Comparison of ENCODE assay signal across 9 cellular contexts in genomic region chr1:27332536-27333281, GRCh38. TPM values are rescaled to one million over a fixed set of nuclear protein-coding genes. Genes with fewer than 3 reads are reported as not detected.
DNase-seq lines count a peak whose midpoint lies in the region; ATAC-seq and TF ChIP-seq lines count a peak whose summit lies in the region.
"Had no signal": no experiment of that assay in that cellular context is flagged by ENCODE, and none has a peak within 500 bp of the region (broad histone marks: within the 10 kb centered on the region; RNA-seq: fewer than 3 reads in every experiment).

No MANE protein-coding gene starts in this region.

- no peak overlapping the region for H3K4me3 Mint-ChIP-seq in activated CD8-positive, alpha-beta T cell treated with anti-CD3 and anti-CD28 coated beads, Interleukin-2, amount 10 ng/mL, durations not matched to agents 7 days and 5 days
- peak overlapping the region; percentile 43 for H3K4me3 Mint-ChIP-seq in neural crest cell

- TF ChIP-seq CTCF in NB4 (IDR thresholded peaks at IDR 0.05; ENCODE audit: low read depth, low read length) = peak; percentile 79
- TF ChIP-seq CTCF in neural crest cell (conservative IDR thresholded peaks at IDR 0.05) = peak; percentile 77

- peaks cover 52% of the 10 kb centered on the region for H3K36me3 Mint-ChIP-seq in activated CD8-positive, alpha-beta T cell treated with anti-CD3 and anti-CD28 coated beads, Interleukin-2, amount 10 ng/mL, durations not matched to agents 7 days and 5 days (ENCODE audit: low read depth)
- peaks cover 5% of the 10 kb centered on the region for H3K36me3 Mint-ChIP-seq in neural crest cell (ENCODE audit: low read depth)

- POLR2A ChIA-PET in activated CD8-positive, alpha-beta T cell treated with anti-CD3 and anti-CD28 coated beads, Interleukin-2, amount 10 ng/mL, durations not matched to agents 7 days and 5 days (lab: Charles Lee) = interaction anchor here (0.8 to 1.3 kb wide), 3 partner anchors 9 to 24 kb away, joined by 3 to 4 read pairs (median 4); partner anchors contain the start of gene SYTL1

- ATAC-seq in activated CD8-positive, alpha-beta T cell treated with anti-CD3 and anti-CD28 coated beads, Interleukin-2, amount 10 ng/mL, durations not matched to agents 7 days and 5 days = peak; percentile 88
- peak; percentile 31 for ATAC-seq in esophagus mucosa

- H3K4me3 ChIP-seq in NB4 (ENCODE audit: low read depth, low read length) = no peak overlapping the region

- DNase-seq in GDM1 (lab: John Stamatoyannopoulos, UW) = peak; percentile 18
- peak; percentile 68 for DNase-seq in NB4 (ENCODE audit: low read depth)
- DNase-seq in activated CD8-positive, alpha-beta T cell treated with anti-CD3 and anti-CD28 coated beads, Interleukin-2, amount 10 ng/mL, durations not matched to agents 7 days and 5 days = peak; percentile 72
- peak; percentile 68 for DNase-seq in neural crest cell (ENCODE audit: low read depth, low spot score)
- no peak for DNase-seq in NCI-H226
- no peak for DNase-seq in Ammon's horn (ENCODE audit: low spot score)
- no peak for DNase-seq in T1000 (lab: John Stamatoyannopoulos, UW)

- TF ChIP-seq POLR2A in NB4 (IDR thresholded peaks at IDR 0.05; ENCODE audit: extremely low read depth, insufficient read length) = no peak

- H3K27me3 Mint-ChIP-seq in activated CD8-positive, alpha-beta T cell treated with anti-CD3 and anti-CD28 coated beads, Interleukin-2, amount 10 ng/mL, durations not matched to agents 7 days and 5 days (ENCODE audit: low read depth) = no peaks in the 10 kb centered on the region
- H3K27me3 Mint-ChIP-seq in neural crest cell (ENCODE audit: low read depth) = no peaks in the 10 kb centered on the region

- peak overlapping the region; percentile 60 for H3K27ac Mint-ChIP-seq in activated CD8-positive, alpha-beta T cell treated with anti-CD3 and anti-CD28 coated beads, Interleukin-2, amount 10 ng/mL, durations not matched to agents 7 days and 5 days
- H3K27ac Mint-ChIP-seq in neural crest cell (ENCODE audit: unreplicated experiment) = no peak overlapping the region

- H3K4me1 Mint-ChIP-seq in activated CD8-positive, alpha-beta T cell treated with anti-CD3 and anti-CD28 coated beads, Interleukin-2, amount 10 ng/mL, durations not matched to agents 7 days and 5 days (ENCODE audit: low read depth) = peaks cover 25% of the 10 kb centered on the region
- no peaks in the 10 kb centered on the region for H3K4me1 Mint-ChIP-seq in neural crest cell

- CTCF ChIA-PET in activated CD8-positive, alpha-beta T cell treated with anti-CD3 and anti-CD28 coated beads, Interleukin-2, amount 10 ng/mL, durations not matched to agents 7 days and 5 days (lab: Charles Lee) = interaction anchor here (0.7 to 3.6 kb wide), 33 partner anchors 9 to 339 kb away, joined by 3 to 49 read pairs (median 7); partner anchors contain the start of genes CD164L2, GPR3, MAP3K6 and SYTL1

- H3K9me3 Mint-ChIP-seq in activated CD8-positive, alpha-beta T cell treated with anti-CD3 and anti-CD28 coated beads, Interleukin-2, amount 10 ng/mL, durations not matched to agents 7 days and 5 days (ENCODE audit: insufficient read depth) = no peaks in the 10 kb centered on the region
- no peaks in the 10 kb centered on the region for H3K9me3 Mint-ChIP-seq in neural crest cell

RNA-seq across cellular contexts. Expression of gene SYTL1, which starts 9.1 kb away (rescaled TPM):
- 10 to 100 TPM; 81.0 to 83.1 TPM for total RNA-seq in activated CD8-positive, alpha-beta T cell treated with anti-CD3 and anti-CD28 coated beads, Interleukin-2, amount 10 ng/mL, durations not matched to agents 7 days and 5 days
- total RNA-seq in esophagus mucosa (113 TPM), neural crest cell (0.72 and 1.4 TPM in 2 replicates)

RNA-seq across cellular contexts. Expression of gene TMEM222, which starts 10.7 kb away (rescaled TPM):
- 10 to 100 TPM; 35.2 to 38.5 TPM for total RNA-seq in activated CD8-positive, alpha-beta T cell treated with anti-CD3 and anti-CD28 coated beads, Interleukin-2, amount 10 ng/mL, durations not matched to agents 7 days and 5 days
- total RNA-seq in esophagus mucosa (38.6 TPM), neural crest cell (46.7 and 46.9 TPM in 2 replicates)

RNA-seq across cellular contexts. Expression of gene MAP3K6, which starts 34.1 kb away (rescaled TPM):
- 10 to 100 TPM in 1 of 2 experiments, 1 to 10 TPM in 1; 7.8 to 12.3 TPM for total RNA-seq in activated CD8-positive, alpha-beta T cell treated with anti-CD3 and anti-CD28 coated beads, Interleukin-2, amount 10 ng/mL, durations not matched to agents 7 days and 5 days
- 76.3 TPM for total RNA-seq in esophagus mucosa
- total RNA-seq in neural crest cell = 12.9 and 13.6 TPM in 2 replicates

RNA-seq across cellular contexts. Expression of gene FCN3, which starts 41.9 kb away (rescaled TPM):
- total RNA-seq in activated CD8-positive, alpha-beta T cell treated with anti-CD3 and anti-CD28 coated beads, Interleukin-2, amount 10 ng/mL, durations not matched to agents 7 days and 5 days = not detected
- 2.4 TPM for total RNA-seq in esophagus mucosa
- not detected in 2 replicates for total RNA-seq in neural crest cell
- total RNA-seq: T-helper 2 cell treated with Interferon-gamma antibody and Interleukin-4, amounts not matched to agents 100 ng/mL and 5 ng/mL, for 36 hours had no signal

RNA-seq across cellular contexts. Expression of gene CD164L2, which starts 50.4 kb away (rescaled TPM):
- not detected for total RNA-seq in activated CD8-positive, alpha-beta T cell treated with anti-CD3 and anti-CD28 coated beads, Interleukin-2, amount 10 ng/mL, durations not matched to agents 7 days and 5 days
- total RNA-seq in esophagus mucosa = 12.2 TPM
- total RNA-seq in neural crest cell = not detected in 2 replicates
- total RNA-seq: T-helper 2 cell treated with Interferon-gamma antibody and Interleukin-4, amounts not matched to agents 100 ng/mL and 5 ng/mL, for 36 hours had no signal

Comparison
In these comparisons a context has a peak if more than half of its experiments do, and no peak if none do; other contexts are left out.
1. DNase-seq: peak in GDM1 (single experiment), NB4 (single experiment), activated CD8-positive, alpha-beta T cell treated with anti-CD3 and anti-CD28 coated beads, Interleukin-2, amount 10 ng/mL, durations not matched to agents 7 days and 5 days (single experiment) and neural crest cell (single experiment); none in NCI-H226 (single experiment), Ammon's horn (single experiment) and T1000 (single experiment).
2. RNA of gene SYTL1, which starts 9.1 kb away (total RNA-seq): 113 TPM in esophagus mucosa (single experiment) and 81.0 to 83.1 TPM in activated CD8-positive, alpha-beta T cell treated with anti-CD3 and anti-CD28 coated beads, Interleukin-2, amount 10 ng/mL, durations not matched to agents 7 days and 5 days; 0.72 to 1.4 TPM in neural crest cell; every median in the first group is over 10 times any median in the second.